ENCODE assay signal across 8 cellular contexts in genomic region chr1:179083533-179083932, GRCh38. TPM values are rescaled to one million over a fixed set of nuclear protein-coding genes. Genes with fewer than 3 reads are reported as not detected.
A peak's percentile ranks its signal among the peaks of the same experiment; 100 is the strongest.
DNase-seq lines count a peak whose midpoint lies in the region; ATAC-seq and TF ChIP-seq lines count a peak whose summit lies in the region.

No MANE protein-coding gene starts in this region.

- H3K9me3 Mint-ChIP-seq in WTC11: no peaks in the 10 kb centered on the region
- H3K9me3 Mint-ChIP-seq in naive thymus-derived CD4-positive, alpha-beta T cell: no peaks in the 10 kb centered on the region

- H3K4me3 ChIP-seq in GM06990 (replicated peaks; ENCODE audit: low read depth, low read length): peak overlapping the region; percentile 92
- H3K4me3 ChIP-seq in naive thymus-derived CD4-positive, alpha-beta T cell (ENCODE audit: low read length): no peak overlapping the region

- H3K4me1 Mint-ChIP-seq in WTC11: peaks cover 35% of the 10 kb centered on the region
- H3K4me1 Mint-ChIP-seq in naive thymus-derived CD4-positive, alpha-beta T cell: peaks cover 14 to 39% (median 25%) of the 10 kb centered on the region in 7 donors

- H3K4me1 ChIP-seq in naive thymus-derived CD4-positive, alpha-beta T cell (ENCODE audit: control insufficient read depth in 2 of 2, insufficient read depth in 2 of 2, low read length in 2 of 2): peaks cover 4 to 11% of the 10 kb centered on the region in 2 donors

- no peaks in the 10 kb centered on the region for H3K27me3 Mint-ChIP-seq in WTC11 (ENCODE audit: low read depth)
- H3K27me3 Mint-ChIP-seq in naive thymus-derived CD4-positive, alpha-beta T cell: no peaks in the 10 kb centered on the region

- H3K36me3 Mint-ChIP-seq in WTC11: peaks cover 7% of the 10 kb centered on the region; the same call in 1 of the 2 replicates
- peaks cover 0 to 11% (median 0%) of the 10 kb centered on the region in 5 donors for H3K36me3 Mint-ChIP-seq in naive thymus-derived CD4-positive, alpha-beta T cell

- no peak overlapping the region for H3K27ac ChIP-seq in naive thymus-derived CD4-positive, alpha-beta T cell (ENCODE audit: low read depth, low read length)

- no peak for ATAC-seq in WTC11
- ATAC-seq in naive thymus-derived CD4-positive, alpha-beta T cell: no peak

- intact Hi-C loops in naive thymus-derived CD4-positive, alpha-beta T cell (cut with micrococcal nuclease): loop anchor here (5.0 to 10.0 kb wide), 4 partner anchors 364 to 799 kb away; partner anchors contain the start of gene TOR1AIP1 (in 1 of the 2)

- H3K36me3 ChIP-seq in GM06990 (ENCODE audit: control insufficient read depth, insufficient read depth, low read length): peaks cover 19% of the 10 kb centered on the region
- peaks cover 0 to 22% (median 4%) of the 10 kb centered on the region in 3 experiments for H3K36me3 ChIP-seq in naive thymus-derived CD4-positive, alpha-beta T cell (ENCODE audit: control insufficient read depth in 2 of 3, insufficient read depth in 3 of 3, low read length in 3 of 3)

- no peaks in the 10 kb centered on the region for H3K9me3 ChIP-seq in naive thymus-derived CD4-positive, alpha-beta T cell (ENCODE audit: control insufficient read depth in 2 of 3, low read length in 3 of 3)

- no peaks in the 10 kb centered on the region for H3K27me3 ChIP-seq in GM06990 (replicated peaks; ENCODE audit: control insufficient read depth, insufficient read depth, low read length)
- no peaks in the 10 kb centered on the region for H3K27me3 ChIP-seq in naive thymus-derived CD4-positive, alpha-beta T cell (ENCODE audit: control insufficient read depth in 2 of 2, insufficient read depth in 2 of 2, low read length in 2 of 2)

- DNase-seq in GM06990 (ENCODE audit: extremely low read depth, insufficient read length) (peak; percentile 38), GM20000 (ENCODE audit: low spot score) (peak; percentile 62), WTC11 (ENCODE audit: low spot score) (no peak), SW480 (ENCODE audit: low spot score) (no peak), hepatic stellate cell (ENCODE audit: low spot score) (no peak), SIG-M5 treated with dmso at 0.1 percent for 504 hours (lab: John Stamatoyannopoulos, UW; ENCODE audit: unreplicated experiment) (no peak)
- no peak for DNase-seq in naive thymus-derived CD4-positive, alpha-beta T cell
- no peak for DNase-seq in effector CD4-positive, alpha-beta T cell

- CTCF ChIA-PET in WTC11 (lab: Charles Lee): interaction anchor here (1.4 kb wide), 1 partner anchor 22 kb away, joined by 7 read pairs; no protein-coding TSS in a partner anchor
- CTCF ChIA-PET in naive thymus-derived CD4-positive, alpha-beta T cell (lab: Charles Lee): interaction anchor here (1.1 to 1.2 kb wide), 2 partner anchors 284 to 287 kb away, joined by 3 read pairs; no protein-coding TSS in a partner anchor

- POLR2A ChIA-PET in WTC11 (lab: Charles Lee): interaction anchor here (1.0 kb wide), 1 partner anchor 111 kb away, joined by 3 read pairs; no protein-coding TSS in a partner anchor
- POLR2A ChIA-PET in naive thymus-derived CD4-positive, alpha-beta T cell (lab: Charles Lee): interaction anchor here (0.6 kb wide), 1 partner anchor 800 kb away, joined by 3 read pairs; no protein-coding TSS in a partner anchor

- peak overlapping the region; percentile 52 for H3K4me3 Mint-ChIP-seq in WTC11
- peak overlapping the region; percentile 61 to 100 (median 94) for H3K4me3 Mint-ChIP-seq in naive thymus-derived CD4-positive, alpha-beta T cell

- no peak for TF ChIP-seq CTCF in GM06990 (IDR thresholded peaks at IDR 0.05; ENCODE audit: insufficient read depth, low read length, poor library complexity, severe bottlenecking)
- TF ChIP-seq CTCF in GM20000 (IDR thresholded peaks at IDR 0.05; ENCODE audit: extremely low read depth, missing control alignments): no peak
- no peak for TF ChIP-seq CTCF in WTC11 (IDR thresholded peaks at IDR 0.05)

- 0 out of 2 replicates have a peak overlapping the region, but pooled peaks have one; percentile 41 for H3K27ac Mint-ChIP-seq in WTC11
- peak overlapping the region in 7 of 9 donors; percentile 8 to 99 (median 82) for H3K27ac Mint-ChIP-seq in naive thymus-derived CD4-positive, alpha-beta T cell

TF ChIP-seq in WTC11, 78 proteins besides CTCF, POLR2A, EP300 and RAD21 (continues in another document):
- no peak for TF ChIP-seq CBFB (CRISPR knock-in tag; IDR thresholded peaks at IDR 0.05; ENCODE audit: low read depth)
- TF ChIP-seq FOXK1 (CRISPR knock-in tag; IDR thresholded peaks at IDR 0.05): no peak
- TF ChIP-seq RELA (CRISPR knock-in tag; IDR thresholded peaks at IDR 0.05; ENCODE audit: borderline replicate concordance): no peak
- TF ChIP-seq GRHL2 (CRISPR knock-in tag; IDR thresholded peaks at IDR 0.05; ENCODE audit: insufficient replicate concordance, severe bottlenecking): no peak
- no peak for TF ChIP-seq STAT6 (CRISPR knock-in tag; conservative IDR thresholded peaks at IDR 0.05; ENCODE audit: low read depth)
- TF ChIP-seq CREB1 (CRISPR knock-in tag; IDR thresholded peaks at IDR 0.05): no peak
- TF ChIP-seq SP1 (CRISPR knock-in tag; conservative IDR thresholded peaks at IDR 0.05): no peak
- TF ChIP-seq EMX1 (CRISPR knock-in tag; IDR thresholded peaks at IDR 0.05): no peak
- TF ChIP-seq, protein P1, sequence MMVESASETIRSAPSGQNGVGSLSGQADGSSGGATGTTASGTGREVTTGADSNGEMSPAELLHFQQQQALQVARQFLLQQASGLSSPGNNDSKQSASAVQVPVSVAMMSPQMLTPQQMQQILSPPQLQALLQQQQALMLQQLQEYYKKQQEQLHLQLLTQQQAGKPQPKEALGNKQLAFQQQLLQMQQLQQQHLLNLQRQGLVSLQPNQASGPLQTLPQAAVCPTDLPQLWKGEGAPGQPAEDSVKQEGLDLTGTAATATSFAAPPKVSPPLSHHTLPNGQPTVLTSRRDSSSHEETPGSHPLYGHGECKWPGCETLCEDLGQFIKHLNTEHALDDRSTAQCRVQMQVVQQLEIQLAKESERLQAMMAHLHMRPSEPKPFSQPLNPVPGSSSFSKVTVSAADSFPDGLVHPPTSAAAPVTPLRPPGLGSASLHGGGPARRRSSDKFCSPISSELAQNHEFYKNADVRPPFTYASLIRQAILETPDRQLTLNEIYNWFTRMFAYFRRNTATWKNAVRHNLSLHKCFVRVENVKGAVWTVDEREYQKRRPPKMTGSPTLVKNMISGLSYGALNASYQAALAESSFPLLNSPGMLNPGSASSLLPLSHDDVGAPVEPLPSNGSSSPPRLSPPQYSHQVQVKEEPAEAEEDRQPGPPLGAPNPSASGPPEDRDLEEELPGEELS (CRISPR knock-in tag; IDR thresholded peaks at IDR 0.05): no peak
- no peak for TF ChIP-seq ZNF425 (CRISPR knock-in tag; conservative IDR thresholded peaks at IDR 0.05)
- TF ChIP-seq FOXJ3 (CRISPR knock-in tag; IDR thresholded peaks at IDR 0.05; ENCODE audit: borderline replicate concordance): no peak
- TF ChIP-seq MYBL2 (CRISPR knock-in tag; IDR thresholded peaks at IDR 0.05): no peak

RNA-seq across cellular contexts. Expression of gene TOR3A, which starts 1.7 kb away (rescaled TPM):
- total RNA-seq in WTC11 (2021): 17.2 to 20.5 TPM (median 18.0 TPM) in 3 replicates
- total RNA-seq in naive thymus-derived CD4-positive, alpha-beta T cell: 10 to 100 TPM; 18.8 to 43.8 (median 21.7) TPM
- polyA plus RNA-seq in naive thymus-derived CD4-positive, alpha-beta T cell: 10 to 100 TPM; 22.0 to 24.3 TPM

RNA-seq across cellular contexts. Expression of gene FAM20B, which starts 57.8 kb away (rescaled TPM):
- 36.1 to 37.6 TPM (median 36.7 TPM) in 3 replicates for total RNA-seq in WTC11 (2021)
- total RNA-seq in naive thymus-derived CD4-positive, alpha-beta T cell: 10 to 100 TPM; 14.3 to 27.9 (median 25.2) TPM
- polyA plus RNA-seq in naive thymus-derived CD4-positive, alpha-beta T cell: 10 to 100 TPM in 1 of 2 donors, 1 to 10 TPM in 1; 4.6 to 10.1 TPM

Comparison
In these comparisons a context has a peak if more than half of its experiments do, and no peak if none do; other contexts are left out.
1. DNase-seq: peak in GM06990 (single experiment) and GM20000 (single experiment); none in WTC11 (single experiment), naive thymus-derived CD4-positive, alpha-beta T cell (0 of 9), effector CD4-positive, alpha-beta T cell (single experiment), SW480 (single experiment), hepatic stellate cell (single experiment) and SIG-M5 treated with dmso at 0.1 percent for 504 hours (single experiment).